ENCODE assay signal across 7 cellular contexts in genomic region chr19:29771708-29772415, GRCh38. TPM values are rescaled to one million over a fixed set of nuclear protein-coding genes. Genes with fewer than 3 reads are reported as not detected.
A peak's percentile ranks its signal among the peaks of the same experiment; 100 is the strongest.
DNase-seq lines count a peak whose midpoint lies in the region; ATAC-seq, FAIRE-seq and TF ChIP-seq lines count a peak whose summit lies in the region.

No MANE protein-coding gene starts in this region.

- DNase-seq in ELF-1 (ENCODE audit: low read depth, low spot score) (peak; percentile 76), HTR-8/SVneo (ENCODE audit: insufficient read length, low spot score) (peak; percentile 62), UCSD-AML1 (lab: John Stamatoyannopoulos, UW; ENCODE audit: unreplicated experiment) (peak; percentile 54), epithelial cell of esophagus (ENCODE audit: low read depth) (peak; percentile 40), myocyte (ENCODE audit: low read depth) (peak; percentile 68), NCI-H187 treated with DMSO at 0.1 percent for 48 hours (lab: John Stamatoyannopoulos, UW) (no peak)

- no peak for FAIRE-seq in HTR-8/SVneo (lab: Jason Lieb, UNC)

- TF ChIP-seq CTCF in epithelial cell of esophagus (IDR thresholded peaks at IDR 0.05; ENCODE audit: insufficient read depth, low read depth, low read length, missing control alignments) = peak; percentile 72

- ATAC-seq in HG02938 (IDR thresholded peaks at IDR 0.05; ENCODE audit: unreplicated experiment) = no peak

- H3K4me3 ChIP-seq in epithelial cell of esophagus (ENCODE audit: low read length) = no peak overlapping the region

RNA-seq across cellular contexts. Expression of gene CCNE1, which starts 39.9 kb away (rescaled TPM):
- total RNA-seq in myocyte = 7.8 and 9.6 TPM in 2 replicates
- 6.6 TPM for polyA plus RNA-seq in myocyte (2012)

RNA-seq across cellular contexts. Expression of gene C19orf12, which starts 56.8 kb away (rescaled TPM):
- total RNA-seq in myocyte = 64.7 and 69.7 TPM in 2 replicates
- polyA plus RNA-seq in myocyte (2012) = 51.9 TPM
